ENCODE assay signal across 10 cellular contexts in genomic region chr4:163611784-163612445, GRCh38.
DNase-seq lines count a peak whose midpoint lies in the region; ATAC-seq and TF ChIP-seq lines count a peak whose summit lies in the region.
"Had no signal": no experiment of that assay in that cellular context is flagged by ENCODE, and none has a peak within 500 bp of the region (broad histone marks: within the 10 kb centered on the region; RNA-seq: fewer than 3 reads in every experiment).

No MANE protein-coding gene starts in this region.

- 51 to 59% methylated on average over 2 of the region's 2 CpGs for WGBS in body of pancreas, 2 donors

- DNase-seq in coronary artery (ENCODE audit: low spot score) = no peak
- DNase-seq in NCI-H1436 treated with DMSO at 0.1 percent for 48 hours (lab: John Stamatoyannopoulos, UW) = no peak
- no peak for DNase-seq in Kasumi-1 (lab: John Stamatoyannopoulos, UW)
- DNase-seq in NCI-H146 (lab: John Stamatoyannopoulos, UW) = no peak
- no peak for DNase-seq in body of pancreas
- DNase-seq: NK-92 treated with Interleukin-12 subunit alpha and Interleukin-12 subunit beta, amount 100 ng/mL, for 24 hours had no signal

- intact Hi-C loops in body of pancreas (cut with DNase I) = no loop called here

- TF ChIP-seq CTCF in coronary artery (IDR thresholded peaks at IDR 0.05) (no peak), body of pancreas (IDR thresholded peaks at IDR 0.05) (no peak)

- H3K9me3 ChIP-seq in body of pancreas = no peaks in the 10 kb centered on the region
- H3K9me3 ChIP-seq: BLaER1 had no signal

- no peaks in the 10 kb centered on the region for H3K4me1 ChIP-seq in body of pancreas

- ATAC-seq in GM18498 (IDR thresholded peaks at IDR 0.05; ENCODE audit: unreplicated experiment) = peak; percentile 66
- ATAC-seq in GM19468 (IDR thresholded peaks at IDR 0.05; ENCODE audit: extremely low read depth, unreplicated experiment) = peak; percentile 68
- ATAC-seq in HG03066 (IDR thresholded peaks at IDR 0.05; ENCODE audit: low read depth, unreplicated experiment) = peak; percentile 48
- ATAC-seq in body of pancreas = no peak

- no peak for TF ChIP-seq POLR2A in body of pancreas (IDR thresholded peaks at IDR 0.05)

- no peaks in the 10 kb centered on the region for H3K27me3 ChIP-seq in body of pancreas
- H3K27me3 ChIP-seq: BLaER1 had no signal

- peak overlapping the region; percentile 51 for H3K4me3 ChIP-seq in coronary artery
- H3K4me3 ChIP-seq in body of pancreas = no peak overlapping the region
- H3K4me3 ChIP-seq: BLaER1 had no signal

- H3K36me3 ChIP-seq in body of pancreas (replicated peaks in 1 of 2; ENCODE audit: insufficient read depth in 1 of 2, low read depth in 2 of 2) = no peaks in the 10 kb centered on the region
- H3K36me3 ChIP-seq: BLaER1 had no signal

- H3K27ac ChIP-seq in coronary artery (peak overlapping the region in 1 of 2 donors; percentile 58), body of pancreas (peak overlapping the region in 1 of 4 donors; percentile 47)
- H3K27ac ChIP-seq: BLaER1 had no signal
